ENCODE assay signal across 8 cellular contexts in the genomic region with DNA sequence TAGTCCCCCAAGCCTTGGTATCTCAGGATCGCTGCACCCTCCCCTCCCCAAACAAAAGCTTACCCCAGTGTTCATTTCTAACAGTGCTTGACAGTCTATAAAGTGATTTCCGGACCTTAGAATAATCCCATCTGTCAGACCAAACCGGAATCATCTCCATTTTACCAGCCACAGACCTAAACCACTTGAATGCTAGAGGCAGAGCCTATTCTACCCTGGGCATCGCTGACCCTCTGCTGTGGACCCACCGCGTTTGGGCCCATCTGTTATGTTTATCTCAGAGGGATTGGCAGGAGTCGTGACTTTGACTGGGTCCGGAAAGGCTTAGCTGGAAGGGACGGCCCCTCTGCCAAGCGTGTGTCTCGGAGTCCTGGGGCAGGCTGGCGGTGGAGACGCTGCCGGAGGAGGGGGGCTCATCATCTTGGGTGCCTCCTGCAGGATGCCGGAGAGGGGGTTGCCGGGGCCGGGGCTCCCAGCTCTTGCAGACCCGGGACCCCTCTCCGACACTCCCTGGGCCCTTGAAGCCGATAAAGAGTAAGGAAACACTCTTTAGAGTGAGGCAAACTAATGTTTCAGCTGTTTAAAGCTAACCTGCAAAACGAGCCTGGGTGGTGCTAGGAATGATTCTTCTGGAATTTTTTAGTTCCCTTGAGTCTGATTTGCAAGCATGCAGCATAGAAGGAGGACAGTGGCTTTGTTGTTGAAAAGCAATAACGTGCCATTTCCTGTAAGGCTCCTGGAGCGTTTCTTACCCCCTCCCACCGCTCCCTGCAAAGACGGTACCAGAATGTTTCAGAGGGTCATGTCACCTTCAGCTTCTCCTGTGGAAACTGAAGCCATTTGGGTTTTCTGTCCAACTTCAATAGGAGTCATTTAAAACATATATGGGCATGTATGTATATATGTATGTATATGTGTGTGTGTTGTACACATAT. TPM values are rescaled to one million over a fixed set of nuclear protein-coding genes. Genes with fewer than 3 reads are reported as not detected.
DNase-seq lines count a peak whose midpoint lies in the region; ATAC-seq and TF ChIP-seq lines count a peak whose summit lies in the region.

No MANE protein-coding gene starts in this region.

- TF ChIP-seq CTCF in AG04450 (IDR thresholded peaks at IDR 0.05; ENCODE audit: low read depth, low read length): no peak
- TF ChIP-seq CTCF in H9 (conservative IDR thresholded peaks at IDR 0.05): no peak
- TF ChIP-seq CTCF in neutrophil (IDR thresholded peaks at IDR 0.05): no peak

- H2BK5ac ChIP-seq in H9 (ENCODE audit: insufficient read length, low read length): no peak overlapping the region

- no peak overlapping the region for H2BK12ac ChIP-seq in H9 (ENCODE audit: insufficient read length, low read depth, low read length)

- H3K27me3 ChIP-seq in AG04450 (ENCODE audit: control insufficient read depth, insufficient read depth, low read length): no peaks in the 10 kb centered on the region
- peaks cover 11% of the 10 kb centered on the region; the same call in 1 of the 2 replicates for H3K27me3 ChIP-seq in H9 (ENCODE audit: insufficient read depth, low read length)
- H3K27me3 ChIP-seq in esophagus (ENCODE audit: control insufficient read depth in 1 of 2, insufficient read depth in 2 of 2, low read length in 2 of 2): no peaks in the 10 kb centered on the region
- H3K27me3 ChIP-seq in neutrophil: no peaks in the 10 kb centered on the region

- H4K91ac ChIP-seq in H9 (ENCODE audit: insufficient read length, low read depth, low read length): no peak overlapping the region

- no peak for DNase-seq in AG04450 (ENCODE audit: low read depth, low spot score)
- DNase-seq in H9: no peak
- peak; percentile 78 for DNase-seq in activated CD4-positive, alpha-beta T cell treated with anti-CD3 and anti-CD28 coated beads, Interleukin-2, amount 10 ng/mL, durations not matched to agents 24 days and 14 days
- no peak for DNase-seq in SK-N-DZ (ENCODE audit: low spot score)
- no peak for DNase-seq in iPS-NIHi7 (ENCODE audit: extremely low spot score)

- no peaks in the 10 kb centered on the region for H3K79me1 ChIP-seq in H9 (ENCODE audit: insufficient read depth, low read depth, low read length, poor library complexity, severe bottlenecking)

- H3K27ac ChIP-seq in AG04450 (ENCODE audit: low read depth, low read length) (no peak overlapping the region), H9 (ENCODE audit: insufficient read length, low read depth, low read length) (no peak overlapping the region), esophagus (ENCODE audit: low read depth in 2 of 2, low read length in 1 of 2) (peak overlapping the region in 1 of 2 donors; percentile 55), neutrophil (peak overlapping the region; percentile 19)

- H4K20me1 ChIP-seq in H9 (ENCODE audit: control insufficient read depth, insufficient read depth, insufficient read length): no peaks in the 10 kb centered on the region

- no peak overlapping the region for H3K4ac ChIP-seq in H9 (ENCODE audit: low read depth, low read length)

- peak overlapping the region; percentile 62 to 84 for H3K4me3 Mint-ChIP-seq in H9
- peak overlapping the region; percentile 88 for H3K4me3 Mint-ChIP-seq in activated CD4-positive, alpha-beta T cell treated with anti-CD3 and anti-CD28 coated beads, Interleukin-2, amount 10 ng/mL, durations not matched to agents 24 days and 14 days

- H3K36me3 ChIP-seq in esophagus (ENCODE audit: control insufficient read depth in 2 of 2, insufficient read depth in 2 of 2, low read length in 1 of 2) (no peaks in the 10 kb centered on the region), neutrophil (no peaks in the 10 kb centered on the region)

- H3K27me3 Mint-ChIP-seq in H9 (ENCODE audit: low read depth): peaks cover 53% of the 10 kb centered on the region
- no peaks in the 10 kb centered on the region for H3K27me3 Mint-ChIP-seq in activated CD4-positive, alpha-beta T cell treated with anti-CD3 and anti-CD28 coated beads, Interleukin-2, amount 10 ng/mL, durations not matched to agents 24 days and 14 days

- H4K5ac ChIP-seq in H9 (ENCODE audit: insufficient read length, low read depth, low read length): no peak overlapping the region

- H2BK20ac ChIP-seq in H9 (ENCODE audit: low read depth, low read length, poor library complexity, severe bottlenecking): no peak overlapping the region

- no peak overlapping the region for H4K8ac ChIP-seq in H9 (replicated peaks; ENCODE audit: insufficient read length, low read depth, low read length)

- peaks cover 0 to 7% (median 0%) of the 10 kb centered on the region in 3 experiments; a peak in 1 of 7 replicates for H3K36me3 Mint-ChIP-seq in H9 (ENCODE audit: insufficient read depth in 1 of 3, low read depth in 3 of 3)
- H3K36me3 Mint-ChIP-seq in activated CD4-positive, alpha-beta T cell treated with anti-CD3 and anti-CD28 coated beads, Interleukin-2, amount 10 ng/mL, durations not matched to agents 24 days and 14 days (ENCODE audit: low read depth): no peaks in the 10 kb centered on the region

- no peak overlapping the region for H2BK120ac ChIP-seq in H9 (ENCODE audit: low read depth, low read length, poor library complexity, severe bottlenecking)

- WGBS in H9 (ENCODE audit: extremely low coverage, insufficient read length, low lambda C conversion rate): no CpG with 5 or more reads among the region's 25 CpGs
- 2% methylated on average over 25 of the region's 25 CpGs for WGBS in esophagus, 2 donors

- POLR2A ChIA-PET in AG04450 (lab: Yijun Ruan, JAX): no interaction called here

- H3K4me3 ChIP-seq in AG04450 (ENCODE audit: low read depth, low read length) (peak overlapping the region; percentile 84), esophagus (ENCODE audit: low read depth in 1 of 2, low read length in 2 of 2) (peak overlapping the region; percentile 66 to 70), neutrophil (ENCODE audit: low read depth in 1 of 2, low read length in 1 of 2) (peak overlapping the region; percentile 77 to 94)

- no peak overlapping the region for H2AFZ ChIP-seq in H9 (ENCODE audit: low read length)

- no peak overlapping the region for H2AK5ac ChIP-seq in H9 (ENCODE audit: insufficient read length, low read length)

- no peak overlapping the region for H2BK15ac ChIP-seq in H9 (ENCODE audit: low read depth, low read length)

- H3K27ac Mint-ChIP-seq in H9: no peak overlapping the region
- H3K27ac Mint-ChIP-seq in activated CD4-positive, alpha-beta T cell treated with anti-CD3 and anti-CD28 coated beads, Interleukin-2, amount 10 ng/mL, durations not matched to agents 24 days and 14 days: peak overlapping the region; percentile 83

- no peaks in the 10 kb centered on the region for H3K79me2 ChIP-seq in H9 (ENCODE audit: insufficient read depth, low read length)

- no peaks in the 10 kb centered on the region for H3K9me3 Mint-ChIP-seq in H9
- H3K9me3 Mint-ChIP-seq in activated CD4-positive, alpha-beta T cell treated with anti-CD3 and anti-CD28 coated beads, Interleukin-2, amount 10 ng/mL, durations not matched to agents 24 days and 14 days: no peaks in the 10 kb centered on the region

- H3K9me3 ChIP-seq in AG04450 (ENCODE audit: control insufficient read depth, insufficient read depth, low read length) (no peaks in the 10 kb centered on the region; the same call in 1 of the 2 replicates), H9 (ENCODE audit: control insufficient read depth, low read depth, low read length) (no peaks in the 10 kb centered on the region), esophagus (ENCODE audit: control insufficient read depth in 2 of 2, insufficient read depth in 1 of 2, low read depth in 1 of 2, low read length in 1 of 2) (no peaks in the 10 kb centered on the region), neutrophil (no peaks in the 10 kb centered on the region)

- no peak overlapping the region for H3K18ac ChIP-seq in H9 (ENCODE audit: insufficient read length, low read depth, low read length)

- H3K4me1 Mint-ChIP-seq in H9: peaks cover 20 to 21% of the 10 kb centered on the region in 2 experiments
- peaks cover 32% of the 10 kb centered on the region for H3K4me1 Mint-ChIP-seq in activated CD4-positive, alpha-beta T cell treated with anti-CD3 and anti-CD28 coated beads, Interleukin-2, amount 10 ng/mL, durations not matched to agents 24 days and 14 days

- H3K14ac ChIP-seq in H9 (ENCODE audit: insufficient read depth, low read length): no peak overlapping the region; the same call in 1 of the 2 replicates

- no peak overlapping the region for H3K9ac ChIP-seq in H9 (ENCODE audit: extremely low read depth, insufficient read length, low read length)

- ATAC-seq in GM18861 (IDR thresholded peaks at IDR 0.05; ENCODE audit: unreplicated experiment): no peak

- H3K23me2 ChIP-seq in H9 (ENCODE audit: insufficient read length, low read depth, low read length, poor library complexity, severe bottlenecking): peaks cover 4% of the 10 kb centered on the region

- CTCF ChIA-PET in AG04450 (lab: Charles Lee): no interaction called here

- no peak overlapping the region for H3T11ph ChIP-seq in H9 (ENCODE audit: low read length)

- H3K56ac ChIP-seq in H9 (ENCODE audit: insufficient read length, low read depth, low read length): no peak overlapping the region

- no peak overlapping the region for H3K23ac ChIP-seq in H9 (ENCODE audit: insufficient read length, low read depth, low read length)

- peak overlapping the region; percentile 38 for H3K4me2 ChIP-seq in H9 (ENCODE audit: insufficient read depth, insufficient read length, low read length)

- intact Hi-C loops in activated CD4-positive, alpha-beta T cell treated with anti-CD3 and anti-CD28 coated beads, Interleukin-2, amount 10 ng/mL, durations not matched to agents 24 days and 14 days (cut with micrococcal nuclease): no loop called here

- H3K4me1 ChIP-seq in H9 (ENCODE audit: insufficient read depth, low read length): peaks cover 3% of the 10 kb centered on the region; the same call in 1 of the 2 replicates
- H3K4me1 ChIP-seq in esophagus (ENCODE audit: control insufficient read depth in 2 of 2, insufficient read depth in 2 of 2, low read length in 1 of 2): peaks cover 6 to 7% of the 10 kb centered on the region in 2 donors
- H3K4me1 ChIP-seq in neutrophil (ENCODE audit: control insufficient read depth in 1 of 2, insufficient read depth in 1 of 2, low read depth in 1 of 2, low read length in 1 of 2): peaks cover 21 to 22% of the 10 kb centered on the region in 2 experiments

RNA-seq across cellular contexts. Expression of a gene that starts 1.3 kb away (rescaled TPM):
- polyA plus RNA-seq in AG04450 (2011; rRNA removed) (3.7 and 4.8 TPM in 2 replicates), esophagus (1 to 10 TPM; 4.1 to 4.2 TPM)
- polyA minus RNA-seq in AG04450 (2011; rRNA and poly(A)+ RNA removed): 4.8 and 8.8 TPM in 2 replicates
- total RNA-seq in H9 (2021): 3.6 and 3.7 TPM in 2 replicates
- 8.0 and 8.1 TPM in 2 replicates for total RNA-seq in activated CD4-positive, alpha-beta T cell treated with anti-CD3 and anti-CD28 coated beads, Interleukin-2, amount 10 ng/mL, durations not matched to agents 24 days and 14 days
- 7.0 and 10.3 TPM in 2 replicates for polyA plus RNA-seq in SK-N-DZ (2014; cell fraction: cytosol; rRNA removed)
- polyA plus RNA-seq in SK-N-DZ (2014; cell fraction: nucleus; rRNA removed): 10.6 and 17.8 TPM in 2 replicates

RNA-seq across cellular contexts. Expression of a gene that starts 31.7 kb away (rescaled TPM):
- polyA plus RNA-seq in AG04450 (2011; rRNA removed) (18.9 and 26.4 TPM in 2 replicates), esophagus (10 to 100 TPM; 18.2 to 22.1 TPM)
- 26.9 and 38.1 TPM in 2 replicates for polyA minus RNA-seq in AG04450 (2011; rRNA and poly(A)+ RNA removed)
- total RNA-seq in H9 (2021): 66.5 and 69.0 TPM in 2 replicates
- 57.7 and 61.9 TPM in 2 replicates for total RNA-seq in activated CD4-positive, alpha-beta T cell treated with anti-CD3 and anti-CD28 coated beads, Interleukin-2, amount 10 ng/mL, durations not matched to agents 24 days and 14 days
- 103 and 108 TPM in 2 replicates for polyA plus RNA-seq in SK-N-DZ (2014; cell fraction: cytosol; rRNA removed)
- polyA plus RNA-seq in SK-N-DZ (2014; cell fraction: nucleus; rRNA removed): 67.7 and 80.2 TPM in 2 replicates

RNA-seq across cellular contexts. Expression of a gene that starts 31.8 kb away (rescaled TPM):
- polyA plus RNA-seq in AG04450 (2011; rRNA removed) (39.2 and 44.2 TPM in 2 replicates), esophagus (10 to 100 TPM; 22.8 to 46.7 TPM)
- 24.9 and 29.3 TPM in 2 replicates for polyA minus RNA-seq in AG04450 (2011; rRNA and poly(A)+ RNA removed)
- total RNA-seq in H9 (2021): 95.2 and 102 TPM in 2 replicates
- total RNA-seq in activated CD4-positive, alpha-beta T cell treated with anti-CD3 and anti-CD28 coated beads, Interleukin-2, amount 10 ng/mL, durations not matched to agents 24 days and 14 days: 114 and 128 TPM in 2 replicates
- 68.3 and 76.8 TPM in 2 replicates for polyA plus RNA-seq in SK-N-DZ (2014; cell fraction: cytosol; rRNA removed)
- 121 and 167 TPM in 2 replicates for polyA plus RNA-seq in SK-N-DZ (2014; cell fraction: nucleus; rRNA removed)
